18 cellular contexts compared by ENCODE assay signal in genomic region chr6:133567656-133568055, GRCh38.
"Had no signal": no experiment of that assay in that cellular context is flagged by ENCODE, and none has a peak within 500 bp of the region (broad histone marks: within the 10 kb centered on the region; RNA-seq: fewer than 3 reads in every experiment).

No MANE protein-coding gene starts in this region.

- H3K4me3 ChIP-seq: heart left ventricle, left ventricle myocardium inferior, thoracic aorta had no signal

- H3K36me3 ChIP-seq: heart left ventricle, left ventricle myocardium inferior, thoracic aorta had no signal

- H3K27ac ChIP-seq: heart left ventricle, left ventricle myocardium inferior, thoracic aorta had no signal

- ATAC-seq: activated T-helper 17 cell treated with anti-CD3 and anti-CD28 coated beads, Interleukin-2, amount 50 U/mL, for 72 hours; esophagus mucosa; heart left ventricle; T-helper 17 cell had no signal

- FAIRE-seq: frontal cortex, urothelium cell line had no signal

- DNase-seq: activated B cell treated with CpG ODN at 0.5 μM for 24 hours; activated CD4-positive, alpha-beta T cell treated with anti-CD3 and anti-CD28 coated beads, Interleukin-2, amount 10 ng/mL, durations not matched to agents 24 days and 14 days; activated CD8-positive, alpha-beta memory T cell treated with anti-CD3 and anti-CD28 coated beads for 24 hours; activated naive CD4-positive, alpha-beta T cell treated with anti-CD3 and anti-CD28 coated beads for 36 hours; activated T-cell treated with anti-CD3 and anti-CD28 coated beads for 4 hours; cerebellar nuclear complex; heart left ventricle; islet precursor cell; left ventricle myocardium inferior; mesendoderm; occipital lobe; stimulated activated CD4-positive, alpha-beta T cell treated with anti-CD3 and anti-CD28 coated beads, Interleukin-4, amount 100 ng/mL, for 1 hour; T-helper 17 cell had no signal

- H3K9me3 ChIP-seq: heart left ventricle, left ventricle myocardium inferior, thoracic aorta had no signal
